1 cellular context compared by ENCODE assay signal in genomic region chr16:48561960-48562393, GRCh38.
TF ChIP-seq lines count a peak whose summit lies in the region.

No MANE protein-coding gene starts in this region.

TF ChIP-seq in HepG2, 621 proteins besides CTCF, POLR2A, EP300 and RAD21 (continued from another document and continues in another):
- TF ChIP-seq, protein P1, sequence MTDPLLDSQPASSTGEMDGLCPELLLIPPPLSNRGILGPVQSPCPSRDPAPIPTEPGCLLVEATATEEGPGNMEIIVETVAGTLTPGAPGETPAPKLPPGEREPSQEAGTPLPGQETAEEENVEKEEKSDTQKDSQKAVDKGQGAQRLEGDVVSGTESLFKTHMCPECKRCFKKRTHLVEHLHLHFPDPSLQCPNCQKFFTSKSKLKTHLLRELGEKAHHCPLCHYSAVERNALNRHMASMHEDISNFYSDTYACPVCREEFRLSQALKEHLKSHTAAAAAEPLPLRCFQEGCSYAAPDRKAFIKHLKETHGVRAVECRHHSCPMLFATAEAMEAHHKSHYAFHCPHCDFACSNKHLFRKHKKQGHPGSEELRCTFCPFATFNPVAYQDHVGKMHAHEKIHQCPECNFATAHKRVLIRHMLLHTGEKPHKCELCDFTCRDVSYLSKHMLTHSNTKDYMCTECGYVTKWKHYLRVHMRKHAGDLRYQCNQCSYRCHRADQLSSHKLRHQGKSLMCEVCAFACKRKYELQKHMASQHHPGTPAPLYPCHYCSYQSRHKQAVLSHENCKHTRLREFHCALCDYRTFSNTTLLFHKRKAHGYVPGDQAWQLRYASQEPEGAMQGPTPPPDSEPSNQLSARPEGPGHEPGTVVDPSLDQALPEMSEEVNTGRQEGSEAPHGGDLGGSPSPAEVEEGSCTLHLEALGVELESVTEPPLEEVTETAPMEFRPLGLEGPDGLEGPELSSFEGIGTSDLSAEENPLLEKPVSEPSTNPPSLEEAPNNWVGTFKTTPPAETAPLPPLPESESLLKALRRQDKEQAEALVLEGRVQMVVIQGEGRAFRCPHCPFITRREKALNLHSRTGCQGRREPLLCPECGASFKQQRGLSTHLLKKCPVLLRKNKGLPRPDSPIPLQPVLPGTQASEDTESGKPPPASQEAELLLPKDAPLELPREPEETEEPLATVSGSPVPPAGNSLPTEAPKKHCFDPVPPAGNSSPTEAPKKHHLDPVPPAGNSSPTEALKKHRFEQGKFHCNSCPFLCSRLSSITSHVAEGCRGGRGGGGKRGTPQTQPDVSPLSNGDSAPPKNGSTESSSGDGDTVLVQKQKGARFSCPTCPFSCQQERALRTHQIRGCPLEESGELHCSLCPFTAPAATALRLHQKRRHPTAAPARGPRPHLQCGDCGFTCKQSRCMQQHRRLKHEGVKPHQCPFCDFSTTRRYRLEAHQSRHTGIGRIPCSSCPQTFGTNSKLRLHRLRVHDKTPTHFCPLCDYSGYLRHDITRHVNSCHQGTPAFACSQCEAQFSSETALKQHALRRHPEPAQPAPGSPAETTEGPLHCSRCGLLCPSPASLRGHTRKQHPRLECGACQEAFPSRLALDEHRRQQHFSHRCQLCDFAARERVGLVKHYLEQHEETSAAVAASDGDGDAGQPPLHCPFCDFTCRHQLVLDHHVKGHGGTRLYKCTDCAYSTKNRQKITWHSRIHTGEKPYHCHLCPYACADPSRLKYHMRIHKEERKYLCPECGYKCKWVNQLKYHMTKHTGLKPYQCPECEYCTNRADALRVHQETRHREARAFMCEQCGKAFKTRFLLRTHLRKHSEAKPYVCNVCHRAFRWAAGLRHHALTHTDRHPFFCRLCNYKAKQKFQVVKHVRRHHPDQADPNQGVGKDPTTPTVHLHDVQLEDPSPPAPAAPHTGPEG (CRISPR knock-in tag; IDR thresholded peaks at IDR 0.05) = no peak
- TF ChIP-seq ZNF543 (CRISPR knock-in tag; IDR thresholded peaks at IDR 0.05) (no peak), NCOA1 (CRISPR knock-in tag; IDR thresholded peaks at IDR 0.05) (no peak), NR2F2 (IDR thresholded peaks at IDR 0.05; ENCODE audit: borderline replicate concordance, low read depth) (peak; percentile 60), FOXA1 (IDR thresholded peaks at IDR 0.05) (no peak), FOXA1 (CRISPR knock-in tag; IDR thresholded peaks at IDR 0.05) (peak; percentile 72), ZNF407 (CRISPR knock-in tag; IDR thresholded peaks at IDR 0.05; ENCODE audit: not compliant biosample characterization) (no peak), TOE1 (CRISPR knock-in tag; IDR thresholded peaks at IDR 0.05) (no peak), ZNF619 (CRISPR knock-in tag; IDR thresholded peaks at IDR 0.05) (no peak), ISL2 (CRISPR knock-in tag; IDR thresholded peaks at IDR 0.05) (no peak), ZNF274 (CRISPR knock-in tag; IDR thresholded peaks at IDR 0.05) (no peak), EHMT2 (IDR thresholded peaks at IDR 0.05; ENCODE audit: borderline replicate concordance, low read depth, low read length) (no peak), CHD2 (IDR thresholded peaks at IDR 0.05; ENCODE audit: low read depth, low read length) (no peak), ZFP36L1 (CRISPR knock-in tag; IDR thresholded peaks at IDR 0.05) (no peak), KDM2A (CRISPR knock-in tag; IDR thresholded peaks at IDR 0.05; ENCODE audit: borderline replicate concordance, low read depth) (no peak), DZIP1 (CRISPR knock-in tag; IDR thresholded peaks at IDR 0.05) (no peak), RFXANK (CRISPR knock-in tag; IDR thresholded peaks at IDR 0.05) (no peak), HNF4G (IDR thresholded peaks at IDR 0.05; ENCODE audit: borderline replicate concordance, low read depth, low read length) (no peak; the same call in 1 of the 2 replicates), HNF4G (CRISPR knock-in tag; IDR thresholded peaks at IDR 0.05; ENCODE audit: borderline replicate concordance, low read depth) (no peak), ZNF713 (CRISPR knock-in tag; IDR thresholded peaks at IDR 0.05) (no peak), ZNF768 (CRISPR knock-in tag; IDR thresholded peaks at IDR 0.05) (no peak), SIX4 (CRISPR knock-in tag; IDR thresholded peaks at IDR 0.05) (peak; percentile 97), CEBPB (IDR thresholded peaks at IDR 0.05; ENCODE audit: borderline replicate concordance, low read depth, low read length) (peak; percentile 65), ZNF10 (CRISPR knock-in tag; IDR thresholded peaks at IDR 0.05; ENCODE audit: borderline replicate concordance, low read depth) (no peak), CCAR2 (optimal IDR thresholded peaks at IDR 0.05; ENCODE audit: low read depth, low read length) (no peak), MTF1 (CRISPR knock-in tag; IDR thresholded peaks at IDR 0.05) (no peak), PHF21A (CRISPR knock-in tag; IDR thresholded peaks at IDR 0.05) (peak; percentile 87), ZBTB4 (CRISPR knock-in tag; IDR thresholded peaks at IDR 0.05; ENCODE audit: borderline replicate concordance) (no peak), MBD4 (IDR thresholded peaks at IDR 0.05; ENCODE audit: borderline replicate concordance, low read length) (no peak), FOXK1 (CRISPR knock-in tag; IDR thresholded peaks at IDR 0.05; ENCODE audit: borderline replicate concordance, low read depth) (peak; percentile 35; the same call in 1 of the 2 replicates), ZZZ3 (CRISPR knock-in tag; IDR thresholded peaks at IDR 0.05; ENCODE audit: borderline replicate concordance) (no peak), HDAC1 (CRISPR knock-in tag; IDR thresholded peaks at IDR 0.05) (peak; percentile 54; the same call in 1 of the 2 replicates), RFX3 (CRISPR knock-in tag; IDR thresholded peaks at IDR 0.05) (no peak), HMG20A (CRISPR knock-in tag; IDR thresholded peaks at IDR 0.05; ENCODE audit: borderline replicate concordance) (peak; percentile 75; the same call in 1 of the 2 replicates), ZNF251 (CRISPR knock-in tag; IDR thresholded peaks at IDR 0.05) (no peak), EED (CRISPR knock-in tag; IDR thresholded peaks at IDR 0.05) (no peak), DDIT3 (CRISPR knock-in tag; IDR thresholded peaks at IDR 0.05) (no peak), NFKB2 (CRISPR knock-in tag; IDR thresholded peaks at IDR 0.05; ENCODE audit: borderline replicate concordance) (no peak), ZSCAN20 (CRISPR knock-in tag; IDR thresholded peaks at IDR 0.05; ENCODE audit: borderline replicate concordance) (no peak)
- TF ChIP-seq, protein P2, sequence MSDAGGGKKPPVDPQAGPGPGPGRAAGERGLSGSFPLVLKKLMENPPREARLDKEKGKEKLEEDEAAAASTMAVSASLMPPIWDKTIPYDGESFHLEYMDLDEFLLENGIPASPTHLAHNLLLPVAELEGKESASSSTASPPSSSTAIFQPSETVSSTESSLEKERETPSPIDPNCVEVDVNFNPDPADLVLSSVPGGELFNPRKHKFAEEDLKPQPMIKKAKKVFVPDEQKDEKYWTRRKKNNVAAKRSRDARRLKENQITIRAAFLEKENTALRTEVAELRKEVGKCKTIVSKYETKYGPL (CRISPR knock-in tag; IDR thresholded peaks at IDR 0.05) = 0 out of 2 replicates have a peak, but pooled peaks have one; percentile 60
